Comparison of ENCODE assay signal across 8 cellular contexts in genomic region chr16:53159781-53160436, GRCh38.
DNase-seq lines count a peak whose midpoint lies in the region; FAIRE-seq and TF ChIP-seq lines count a peak whose summit lies in the region.

No MANE protein-coding gene starts in this region.

- no peaks in the 10 kb centered on the region for H3K9me3 Mint-ChIP-seq in activated CD4-positive, alpha-beta T cell treated with anti-CD3 and anti-CD28 coated beads, Interleukin-2, amount 10 ng/mL, durations not matched to agents 24 days and 14 days
- no peaks in the 10 kb centered on the region for H3K9me3 Mint-ChIP-seq in brain

- no peak overlapping the region for H3K27ac Mint-ChIP-seq in activated CD4-positive, alpha-beta T cell treated with anti-CD3 and anti-CD28 coated beads, Interleukin-2, amount 10 ng/mL, durations not matched to agents 24 days and 14 days
- peak overlapping the region in 3 of 5 experiments; percentile 21 to 56 (median 37) for H3K27ac Mint-ChIP-seq in brain

- TF ChIP-seq CTCF in brain (conservative IDR thresholded peaks at IDR 0.05) (peak; percentile 77 to 78), transverse colon (IDR thresholded peaks at IDR 0.05) (peak; percentile 63 to 73 (median 70))

- TF ChIP-seq POLR2A in H54 (IDR thresholded peaks at IDR 0.05; ENCODE audit: low read depth, low read length): no peak
- TF ChIP-seq POLR2A in transverse colon (IDR thresholded peaks at IDR 0.05): no peak

- DNase-seq in activated CD4-positive, alpha-beta T cell treated with anti-CD3 and anti-CD28 coated beads, Interleukin-2, amount 10 ng/mL, durations not matched to agents 24 days and 14 days: peak; percentile 72
- DNase-seq in activated CD4-positive, alpha-beta T cell treated with anti-CD3 and anti-CD28 coated beads for 48 hours: no peak
- DNase-seq in H54 (ENCODE audit: insufficient read length, low spot score): peak; percentile 15
- DNase-seq in NCI-H345 (lab: John Stamatoyannopoulos, UW): peak; percentile 36
- peak; percentile 19 for DNase-seq in kidney glomerular epithelial cell (lab: John Stamatoyannopoulos, UW)
- DNase-seq in transverse colon: no peak
- no peak for DNase-seq in stimulated activated CD8-positive, alpha-beta memory T cell treated with anti-CD3 and anti-CD28 coated beads, Interleukin-4, amount 100 ng/mL, for 48 hours

- H3K4me3 ChIP-seq in transverse colon: no peak overlapping the region

- no peaks in the 10 kb centered on the region for H3K27me3 ChIP-seq in transverse colon

- WGBS in transverse colon (ENCODE audit: low coverage in 1 of 2), 2 donors: 62 to 74% methylated on average over 3 to 6 of the region's 6 CpGs

- TF ChIP-seq EP300 in transverse colon (IDR thresholded peaks at IDR 0.05; ENCODE audit: low read depth): no peak

- peaks cover 0 to 4% (median 1%) of the 10 kb centered on the region in 4 donors for H3K4me1 ChIP-seq in transverse colon

- H3K27me3 Mint-ChIP-seq in activated CD4-positive, alpha-beta T cell treated with anti-CD3 and anti-CD28 coated beads, Interleukin-2, amount 10 ng/mL, durations not matched to agents 24 days and 14 days: no peaks in the 10 kb centered on the region
- H3K27me3 Mint-ChIP-seq in brain: no peaks in the 10 kb centered on the region

- FAIRE-seq in H54 (lab: Jason Lieb, UNC): peak; percentile 91

- intact Hi-C loops in activated CD4-positive, alpha-beta T cell treated with anti-CD3 and anti-CD28 coated beads, Interleukin-2, amount 10 ng/mL, durations not matched to agents 24 days and 14 days (cut with micrococcal nuclease): loop anchor here (1.0 kb wide), 1 partner anchor 105 kb away; no protein-coding TSS in a partner anchor
- intact Hi-C loops in transverse colon (cut with DNase I; ENCODE audit: low total_unique reads): no loop called here

- no peaks in the 10 kb centered on the region for H3K9me3 ChIP-seq in transverse colon

- peaks cover 0 to 17% (median 4%) of the 10 kb centered on the region in 4 donors for H3K36me3 ChIP-seq in transverse colon

- no peak overlapping the region for H3K4me3 Mint-ChIP-seq in activated CD4-positive, alpha-beta T cell treated with anti-CD3 and anti-CD28 coated beads, Interleukin-2, amount 10 ng/mL, durations not matched to agents 24 days and 14 days
- no peak overlapping the region for H3K4me3 Mint-ChIP-seq in brain

- in situ Hi-C loops in transverse colon (cut with MboI; ENCODE audit: low pct_ligation_motif_present in 1 of 4, low pct_unique_long_range_greater_than_20kb in 1 of 4, low sequenced_read_pairs in 3 of 4): loop anchor here in 2 of 4 donors (10.0 to 25.0 kb wide), 2 partner anchors 98 to 105 kb away; partner anchors contain the start of genes CHD9 (in 2 of the 2) and CHD9NB (in 2 of the 2)

- peaks cover 15% of the 10 kb centered on the region for H3K36me3 Mint-ChIP-seq in activated CD4-positive, alpha-beta T cell treated with anti-CD3 and anti-CD28 coated beads, Interleukin-2, amount 10 ng/mL, durations not matched to agents 24 days and 14 days (ENCODE audit: low read depth)
- peaks cover 38% of the 10 kb centered on the region for H3K36me3 Mint-ChIP-seq in brain

- H3K4me1 Mint-ChIP-seq in activated CD4-positive, alpha-beta T cell treated with anti-CD3 and anti-CD28 coated beads, Interleukin-2, amount 10 ng/mL, durations not matched to agents 24 days and 14 days: no peaks in the 10 kb centered on the region
- H3K4me1 Mint-ChIP-seq in brain: peaks cover 24% of the 10 kb centered on the region

- no peak overlapping the region for H3K27ac ChIP-seq in transverse colon

Comparison
In these comparisons a context has a peak if more than half of its experiments do, and no peak if none do; other contexts are left out.
1. DNase-seq: peak in activated CD4-positive, alpha-beta T cell treated with anti-CD3 and anti-CD28 coated beads, Interleukin-2, amount 10 ng/mL, durations not matched to agents 24 days and 14 days (single experiment), H54 (single experiment), NCI-H345 (single experiment) and kidney glomerular epithelial cell (single experiment); none in activated CD4-positive, alpha-beta T cell treated with anti-CD3 and anti-CD28 coated beads for 48 hours (single experiment), transverse colon (single experiment) and stimulated activated CD8-positive, alpha-beta memory T cell treated with anti-CD3 and anti-CD28 coated beads, Interleukin-4, amount 100 ng/mL, for 48 hours (single experiment).